ENCODE assay signal across 19 cellular contexts in the genomic region with DNA sequence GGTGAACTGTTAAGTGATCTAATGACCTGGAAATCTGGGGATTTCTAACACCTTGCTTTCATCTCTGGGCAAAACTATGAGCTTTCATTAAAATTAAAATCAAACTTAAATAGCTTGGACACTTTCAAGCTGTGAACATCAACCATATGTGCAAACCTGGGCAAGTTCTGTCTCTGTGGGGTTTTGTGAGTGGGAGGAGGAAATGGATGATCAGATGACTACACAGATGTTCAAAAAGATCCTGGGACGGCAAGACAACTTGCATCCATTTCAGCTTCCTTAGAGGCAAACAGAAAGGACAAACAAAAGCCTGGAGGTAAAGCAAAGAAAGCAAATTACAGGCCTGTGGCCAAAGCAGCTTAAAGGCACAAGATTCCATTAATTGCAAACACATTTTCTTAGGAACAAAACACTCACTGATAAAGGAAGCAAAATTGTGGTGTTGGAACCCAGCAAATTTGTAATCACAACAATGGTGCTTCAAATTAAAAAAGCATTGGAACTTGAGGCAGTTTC.
A peak's percentile ranks its signal among the peaks of the same experiment; 100 is the strongest.
DNase-seq lines count a peak whose midpoint lies in the region; TF ChIP-seq lines count a peak whose summit lies in the region.
"Had no signal": no experiment of that assay in that cellular context is flagged by ENCODE, and none has a peak within 500 bp of the region (broad histone marks: within the 10 kb centered on the region; RNA-seq: fewer than 3 reads in every experiment).

No MANE protein-coding gene starts in this region.

- H3K9me3 ChIP-seq in neural progenitor cell (ENCODE audit: low read depth) (no peaks in the 10 kb centered on the region), BE2C (no peaks in the 10 kb centered on the region)

- TF ChIP-seq CTCF in 22Rv1 (IDR thresholded peaks at IDR 0.05), result no peak
- no peak for TF ChIP-seq CTCF in fibroblast of mammary gland (conservative IDR thresholded peaks at IDR 0.05; ENCODE audit: control insufficient read depth, insufficient read depth, low read depth, low read length)
- no peak for TF ChIP-seq CTCF in neural progenitor cell (IDR thresholded peaks at IDR 0.05)
- TF ChIP-seq CTCF in BE2C (IDR thresholded peaks at IDR 0.05; ENCODE audit: low read depth, low read length), result no peak

- peaks cover 25% of the 10 kb centered on the region for H3K4me1 ChIP-seq in neural progenitor cell
- H3K4me1 ChIP-seq in BE2C, result no peaks in the 10 kb centered on the region
- H3K4me1 ChIP-seq: SJSA1 had no signal

- no peak overlapping the region for H3K4me3 ChIP-seq in fibroblast of mammary gland (ENCODE audit: control insufficient read depth, low read depth, low read length)
- peak overlapping the region; percentile 14 for H3K4me3 ChIP-seq in neural progenitor cell
- no peak overlapping the region for H3K4me3 ChIP-seq in BE2C (ENCODE audit: low read depth, low read length)
- H3K4me3 ChIP-seq: SJSA1 had no signal

- H3K27me3 Mint-ChIP-seq in neural progenitor cell (ENCODE audit: insufficient read depth, low read depth), result peaks cover 2% of the 10 kb centered on the region
- H3K27me3 Mint-ChIP-seq in activated CD4-positive, alpha-beta T cell treated with anti-CD3 and anti-CD28 coated beads, Interleukin-2, amount 10 ng/mL, durations not matched to agents 24 days and 14 days, result no peaks in the 10 kb centered on the region

- H2AFZ ChIP-seq in neural progenitor cell (replicated peaks), result peak overlapping the region; percentile 23

- H3K4me2 ChIP-seq in neural progenitor cell, result peak overlapping the region; percentile 59

- 0 out of 2 replicates have a peak overlapping the region, but pooled peaks have one; percentile 1 for H3K27ac ChIP-seq in 22Rv1
- peak overlapping the region; percentile 78 for H3K27ac ChIP-seq in neural progenitor cell
- H3K27ac ChIP-seq: SJSA1 had no signal

- H4K20me1 ChIP-seq in neural progenitor cell (ENCODE audit: low read depth), result no peaks in the 10 kb centered on the region

- peaks cover 27% of the 10 kb centered on the region for H3K4me1 Mint-ChIP-seq in neural progenitor cell
- H3K4me1 Mint-ChIP-seq in activated CD4-positive, alpha-beta T cell treated with anti-CD3 and anti-CD28 coated beads, Interleukin-2, amount 10 ng/mL, durations not matched to agents 24 days and 14 days, result no peaks in the 10 kb centered on the region

- no peak overlapping the region for H3K4me3 Mint-ChIP-seq in neural progenitor cell
- no peak overlapping the region for H3K4me3 Mint-ChIP-seq in activated CD4-positive, alpha-beta T cell treated with anti-CD3 and anti-CD28 coated beads, Interleukin-2, amount 10 ng/mL, durations not matched to agents 24 days and 14 days

- H3K27ac Mint-ChIP-seq in neural progenitor cell, result peak overlapping the region; percentile 38
- H3K27ac Mint-ChIP-seq in activated CD4-positive, alpha-beta T cell treated with anti-CD3 and anti-CD28 coated beads, Interleukin-2, amount 10 ng/mL, durations not matched to agents 24 days and 14 days, result no peak overlapping the region

- H3K27me3 ChIP-seq in neural progenitor cell (no peaks in the 10 kb centered on the region), BE2C (no peaks in the 10 kb centered on the region)
- H3K27me3 ChIP-seq: SJSA1 had no signal

- H3F3A ChIP-seq in neural progenitor cell (ENCODE audit: low read depth), result peaks cover 15% of the 10 kb centered on the region

- intact Hi-C loops in activated CD4-positive, alpha-beta T cell treated with anti-CD3 and anti-CD28 coated beads, Interleukin-2, amount 10 ng/mL, durations not matched to agents 24 days and 14 days (cut with micrococcal nuclease), result no loop called here

- no peaks in the 10 kb centered on the region for H3K79me2 ChIP-seq in neural progenitor cell (ENCODE audit: low read depth)

- in situ Hi-C loops in KBM-7 (cut with MboI; ENCODE audit: low pct_unique_long_range_greater_than_20kb, low sequenced_read_pairs), result no loop called here

- no peaks in the 10 kb centered on the region for H3K36me3 ChIP-seq in neural progenitor cell
- no peaks in the 10 kb centered on the region for H3K36me3 ChIP-seq in BE2C
- H3K36me3 ChIP-seq: SJSA1 had no signal

- H3K9me3 Mint-ChIP-seq in neural progenitor cell, result peaks cover 8% of the 10 kb centered on the region
- H3K9me3 Mint-ChIP-seq in activated CD4-positive, alpha-beta T cell treated with anti-CD3 and anti-CD28 coated beads, Interleukin-2, amount 10 ng/mL, durations not matched to agents 24 days and 14 days, result peaks cover 3% of the 10 kb centered on the region

- DNase-seq in KBM-7 (peak; percentile 11), fibroblast of mammary gland (ENCODE audit: low read depth) (peak; percentile 7), neural progenitor cell (ENCODE audit: low spot score) (peak; percentile 61), 8988T (no peak), BE2C (no peak)
- no peak for DNase-seq in activated CD4-positive, alpha-beta T cell treated with anti-CD3 and anti-CD28 coated beads for 4 hours
- DNase-seq in activated CD4-positive, alpha-beta T cell treated with anti-CD3 and anti-CD28 coated beads, Interleukin-2, amount 10 ng/mL, durations not matched to agents 24 days and 14 days, result no peak
- DNase-seq: ACHN; DMS 273 treated with DMSO at 0.1 percent for 48 hours; IMR-90; NCI-H1436 treated with DMSO at 0.1 percent for 48 hours; NCI-H2107; NCI-H226; NCI-H526; NK-92 treated with Interleukin-12 subunit alpha and Interleukin-12 subunit beta, amount 100 ng/mL, for 24 hours; OCI-M1; RPMI8226 had no signal

- no peak overlapping the region for H3K9ac ChIP-seq in neural progenitor cell

- H3K36me3 Mint-ChIP-seq in neural progenitor cell, result no peaks in the 10 kb centered on the region
- H3K36me3 Mint-ChIP-seq in activated CD4-positive, alpha-beta T cell treated with anti-CD3 and anti-CD28 coated beads, Interleukin-2, amount 10 ng/mL, durations not matched to agents 24 days and 14 days (ENCODE audit: low read depth), result no peaks in the 10 kb centered on the region

Comparison
In these comparisons a context has a peak if more than half of its experiments do, and no peak if none do; other contexts are left out.
1. DNase-seq: peak in KBM-7 (single experiment), fibroblast of mammary gland (single experiment) and neural progenitor cell (single experiment); none in activated CD4-positive, alpha-beta T cell treated with anti-CD3 and anti-CD28 coated beads for 4 hours (0 of 2), activated CD4-positive, alpha-beta T cell treated with anti-CD3 and anti-CD28 coated beads, Interleukin-2, amount 10 ng/mL, durations not matched to agents 24 days and 14 days (single experiment), 8988T (single experiment) and BE2C (single experiment).